In the genomic region with DNA sequence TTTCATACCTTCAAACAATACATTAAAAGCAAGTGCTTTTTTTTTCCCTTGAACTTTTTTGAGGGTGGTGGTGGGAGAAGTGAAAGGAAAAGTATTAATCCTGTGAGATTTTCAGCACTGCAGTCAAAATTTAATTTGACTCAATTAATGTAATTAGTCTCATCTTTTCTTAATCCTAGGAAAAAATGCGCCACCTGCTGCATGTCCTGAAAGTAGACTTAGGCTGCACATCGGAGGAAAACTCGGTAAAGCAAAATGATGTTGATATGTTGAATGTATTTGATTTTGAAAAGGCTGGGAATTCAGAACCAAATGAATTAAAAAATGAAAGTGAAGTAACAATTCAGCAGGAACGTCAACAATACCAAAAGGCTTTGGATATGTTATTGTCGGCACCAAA, we compare ENCODE assay signal across 1 cellular context.
TF ChIP-seq lines count a peak whose summit lies in the region.

No MANE protein-coding gene starts in this region.

TF ChIP-seq in HCT116, 20 proteins besides CTCF, POLR2A, EP300 and RAD21 (continued from another document):
- TF ChIP-seq REST (IDR thresholded peaks at IDR 0.05; ENCODE audit: low read depth) = no peak
- TF ChIP-seq SRF (IDR thresholded peaks at IDR 0.05; ENCODE audit: low read depth) = no peak
- TF ChIP-seq SIN3A (IDR thresholded peaks at IDR 0.05; ENCODE audit: low read depth) = no peak
- no peak for TF ChIP-seq MAX (IDR thresholded peaks at IDR 0.05)
- TF ChIP-seq CEBPB (IDR thresholded peaks at IDR 0.05; ENCODE audit: low read depth) = no peak
- TF ChIP-seq JUND (IDR thresholded peaks at IDR 0.05) = no peak
- TF ChIP-seq TCF7L2 (IDR thresholded peaks at IDR 0.05; ENCODE audit: borderline replicate concordance, extremely low read depth, insufficient read depth, insufficient read length) = no peak
- TF ChIP-seq ZFX (IDR thresholded peaks at IDR 0.05) = no peak
- no peak for TF ChIP-seq ZNF274 (IDR thresholded peaks at IDR 0.05; ENCODE audit: low read depth, low read length)
- TF ChIP-seq ATF3 (IDR thresholded peaks at IDR 0.05) = no peak
- no peak for TF ChIP-seq CBX3 (IDR thresholded peaks at IDR 0.05; ENCODE audit: low read depth)
TF ChIP-seq in HCT116: peak in this region for 0.
